9 cellular contexts compared by ENCODE assay signal in genomic region chr4:55841373-55842239, GRCh38. TPM values are rescaled to one million over a fixed set of nuclear protein-coding genes. Genes with fewer than 3 reads are reported as not detected.
DNase-seq lines count a peak whose midpoint lies in the region; TF ChIP-seq lines count a peak whose summit lies in the region.
"Not testable (repeated sequence)": the region's sequence is repeated elsewhere in the genome, so short reads cannot be mapped to it uniquely, and the experiment has no call there.
"Had no signal": no experiment of that assay in that cellular context is flagged by ENCODE, and none has a peak within 500 bp of the region (broad histone marks: within the 10 kb centered on the region; RNA-seq: fewer than 3 reads in every experiment).

No MANE protein-coding gene starts in this region.

- not testable (repeated sequence) for H3F3A ChIP-seq in neural progenitor cell (ENCODE audit: low read depth)

- H3K4me3 ChIP-seq in H7 (ENCODE audit: insufficient read depth, low read depth, low read length) (peak overlapping the region; percentile 32), iPS-18a (ENCODE audit: low read length) (peak overlapping the region; percentile 49), neural progenitor cell (peak overlapping the region; percentile 42)

- peaks cover 13% of the 10 kb centered on the region for H3K9me3 Mint-ChIP-seq in chondrocyte (ENCODE audit: low read depth)
- not testable (repeated sequence) for H3K9me3 Mint-ChIP-seq in neural progenitor cell

- not testable (repeated sequence) for H3K27me3 Mint-ChIP-seq in chondrocyte (ENCODE audit: low read depth); neural progenitor cell (ENCODE audit: insufficient read depth, low read depth)

- not testable (repeated sequence) for H3K36me3 ChIP-seq in H7 (replicated peaks; ENCODE audit: control insufficient read depth, insufficient read depth, low read length); iPS-18a (ENCODE audit: control insufficient read depth, low read depth, low read length); neural progenitor cell

- H3K4me3 Mint-ChIP-seq in chondrocyte (ENCODE audit: unreplicated experiment): peak overlapping the region; percentile 41
- peak overlapping the region; percentile 53 for H3K4me3 Mint-ChIP-seq in neural progenitor cell

- H3K9ac ChIP-seq in iPS-18a (ENCODE audit: low read length): peak overlapping the region; percentile 28
- H3K9ac ChIP-seq in neural progenitor cell: not testable (repeated sequence)

- peaks cover 11% of the 10 kb centered on the region for H3K4me1 Mint-ChIP-seq in chondrocyte (ENCODE audit: low read depth)
- H3K4me1 Mint-ChIP-seq in neural progenitor cell: not testable (repeated sequence)

- peak overlapping the region; percentile 66 for H3K4me2 ChIP-seq in neural progenitor cell

- H3K27me3 ChIP-seq in H7 (ENCODE audit: control insufficient read depth, insufficient read depth, low read length); iPS-18a (ENCODE audit: control insufficient read depth, insufficient read depth, low read length); neural progenitor cell: not testable (repeated sequence)

- TF ChIP-seq CTCF in 22Rv1 (IDR thresholded peaks at IDR 0.05); chondrocyte (IDR thresholded peaks at IDR 0.05); neural progenitor cell (IDR thresholded peaks at IDR 0.05): not testable (repeated sequence)

- H3K4me1 ChIP-seq in iPS-18a (ENCODE audit: control insufficient read depth, low read depth, low read length); neural progenitor cell: not testable (repeated sequence)

- H2AFZ ChIP-seq in neural progenitor cell (replicated peaks): peak overlapping the region; percentile 82

- not testable (repeated sequence) for H3K79me2 ChIP-seq in neural progenitor cell (ENCODE audit: low read depth)

- not testable (repeated sequence) for DNase-seq in H7; chondrocyte (ENCODE audit: low spot score); neural progenitor cell (ENCODE audit: low spot score)
- DNase-seq in NCI-H146 treated with DMSO at 0.1 percent for 48 hours (lab: John Stamatoyannopoulos, UW; ENCODE audit: unreplicated experiment) (peak; percentile 14), NCI-H748 (lab: John Stamatoyannopoulos, UW; ENCODE audit: unreplicated experiment) (peak; percentile 6), SHP77 treated with DMSO at 0.1 percent for 48 hours (lab: John Stamatoyannopoulos, UW) (peak; percentile 19)

- H3K27ac ChIP-seq in 22Rv1: peak overlapping the region; percentile 71
- H3K27ac ChIP-seq in iPS-18a (ENCODE audit: low read length); neural progenitor cell: not testable (repeated sequence)

- not testable (repeated sequence) for H4K20me1 ChIP-seq in neural progenitor cell (ENCODE audit: low read depth)

- H3K9me3 ChIP-seq in iPS-18a (ENCODE audit: control insufficient read depth, low read depth, low read length); neural progenitor cell (ENCODE audit: low read depth): not testable (repeated sequence)

- H3K36me3 Mint-ChIP-seq in chondrocyte (ENCODE audit: low read depth); neural progenitor cell: not testable (repeated sequence)

- H3K27ac Mint-ChIP-seq in chondrocyte (ENCODE audit: unreplicated experiment); neural progenitor cell: not testable (repeated sequence)

RNA-seq across cellular contexts. Expression of gene EXOC1, which starts 11.8 kb away (rescaled TPM):
- total RNA-seq in H7 (2014; rRNA removed; shearing (Covaris generic)): 17.8 and 24.2 TPM in 2 replicates
- total RNA-seq in chondrocyte (28.9 to 38.8 TPM (median 29.5 TPM) in 3 replicates), neural progenitor cell (ENCODE audit: low replicate concordance) (39.0 and 52.0 TPM in 2 replicates)

RNA-seq across cellular contexts. Expression of gene EXOC1L, which starts 22.0 kb away (rescaled TPM):
- total RNA-seq in H7 (2014; rRNA removed; shearing (Covaris generic)): not detected in 2 replicates
- total RNA-seq in chondrocyte: not detected in 3 replicates
- not detected in 2 replicates for total RNA-seq in neural progenitor cell (ENCODE audit: low replicate concordance)
- total RNA-seq: CD4-positive, alpha-beta memory T cell had no signal
